Comparison of ENCODE assay signal across 8 cellular contexts in genomic region chr2:61018319-61018750, GRCh38. TPM values are rescaled to one million over a fixed set of nuclear protein-coding genes. Genes with fewer than 3 reads are reported as not detected.
DNase-seq lines count a peak whose midpoint lies in the region; ATAC-seq, FAIRE-seq and TF ChIP-seq lines count a peak whose summit lies in the region.

No MANE protein-coding gene starts in this region.

- H3K27ac ChIP-seq in sigmoid colon, result peak overlapping the region; percentile 91 to 96 (median 92)

- peak; percentile 80 for FAIRE-seq in GM18507 (lab: Jason Lieb, UNC)

- H3K4me3 ChIP-seq in fibroblast of mammary gland (ENCODE audit: control insufficient read depth, low read depth, low read length), result peak overlapping the region; percentile 83
- H3K4me3 ChIP-seq in sigmoid colon, result peak overlapping the region; percentile 80 to 96 (median 88)

- 1% methylated on average over 7 of the region's 7 CpGs for WGBS in sigmoid colon, 2 donors

- H3K9me3 ChIP-seq in sigmoid colon, result no peaks in the 10 kb centered on the region

- no peak for TF ChIP-seq CTCF in fibroblast of mammary gland (conservative IDR thresholded peaks at IDR 0.05; ENCODE audit: control insufficient read depth, insufficient read depth, low read depth, low read length)
- TF ChIP-seq CTCF in sigmoid colon (IDR thresholded peaks at IDR 0.05), result no peak

- H3K27me3 ChIP-seq in sigmoid colon, result no peaks in the 10 kb centered on the region

- DNase-seq in A172 (ENCODE audit: low spot score) (peak; percentile 15), GM18507 (ENCODE audit: extremely low spot score, insufficient read length, low read depth) (no peak), SK-N-DZ (ENCODE audit: low spot score) (peak; percentile 27), fibroblast of mammary gland (ENCODE audit: low read depth) (peak; percentile 45), sigmoid colon (no peak), SKM-1 (lab: John Stamatoyannopoulos, UW; ENCODE audit: unreplicated experiment) (no peak), HuH-7.5 (ENCODE audit: low spot score) (no peak)

- ATAC-seq in GM21447 (IDR thresholded peaks at IDR 0.05; ENCODE audit: unreplicated experiment), result no peak

- no peak for TF ChIP-seq POLR2A in sigmoid colon (IDR thresholded peaks at IDR 0.05)

- no peak for TF ChIP-seq EP300 in sigmoid colon (IDR thresholded peaks at IDR 0.05)

- H3K4me1 ChIP-seq in sigmoid colon, result peaks cover 0 to 34% (median 15%) of the 10 kb centered on the region in 4 donors

- intact Hi-C loops in sigmoid colon (cut with DNase I), result loop anchor here (5.0 kb wide), 2 partner anchors 49 to 136 kb away; partner anchors contain the start of genes REL and SANBR

- H3K36me3 ChIP-seq in sigmoid colon, result peaks cover 0 to 8% (median 0%) of the 10 kb centered on the region in 4 donors

RNA-seq across cellular contexts. Expression of gene PUS10, which starts 0.3 kb away (rescaled TPM):
- 5.0 and 7.5 TPM in 2 replicates for total RNA-seq in A172 (2014; rRNA removed; shearing (Covaris generic))
- 6.1 and 10.5 TPM in 2 replicates for polyA plus RNA-seq in SK-N-DZ (2014; cell fraction: cytosol; rRNA removed)
- polyA plus RNA-seq in SK-N-DZ (2014; cell fraction: nucleus; rRNA removed), result 4.3 and 5.2 TPM in 2 replicates
- total RNA-seq in sigmoid colon, result 1 to 10 TPM; 3.1 to 7.6 (median 5.5) TPM
- 1 to 10 TPM; 4.2 to 8.3 (median 4.6) TPM for polyA plus RNA-seq in sigmoid colon

RNA-seq across cellular contexts. Expression of gene PEX13, which starts 0.8 kb away (rescaled TPM):
- 61.3 and 82.4 TPM in 2 replicates for total RNA-seq in A172 (2014; rRNA removed; shearing (Covaris generic))
- 39.6 and 43.1 TPM in 2 replicates for polyA plus RNA-seq in SK-N-DZ (2014; cell fraction: cytosol; rRNA removed)
- polyA plus RNA-seq in SK-N-DZ (2014; cell fraction: nucleus; rRNA removed), result 27.0 and 27.1 TPM in 2 replicates
- 10 to 100 TPM; 19.1 to 61.6 (median 30.4) TPM for total RNA-seq in sigmoid colon
- 10 to 100 TPM; 12.0 to 14.3 (median 12.8) TPM for polyA plus RNA-seq in sigmoid colon

RNA-seq across cellular contexts. Expression of gene SANBR, which starts 47.3 kb away (rescaled TPM):
- total RNA-seq in A172 (2014; rRNA removed; shearing (Covaris generic)), result 22.8 and 26.7 TPM in 2 replicates
- 12.9 and 13.6 TPM in 2 replicates for polyA plus RNA-seq in SK-N-DZ (2014; cell fraction: cytosol; rRNA removed)
- 17.5 and 25.1 TPM in 2 replicates for polyA plus RNA-seq in SK-N-DZ (2014; cell fraction: nucleus; rRNA removed)
- 10 to 100 TPM in 3 of 4 donors, 1 to 10 TPM in 1; 3.1 to 18.5 (median 13.5) TPM for total RNA-seq in sigmoid colon
- polyA plus RNA-seq in sigmoid colon, result 1 to 10 TPM; 3.0 to 6.5 (median 6.5) TPM

Comparison
In these comparisons a context has a peak if more than half of its experiments do, and no peak if none do; other contexts are left out.
1. DNase-seq: peak in A172 (single experiment), SK-N-DZ (single experiment) and fibroblast of mammary gland (single experiment); none in GM18507 (single experiment), sigmoid colon (single experiment), SKM-1 (single experiment) and HuH-7.5 (single experiment).